Comparison of ENCODE assay signal across 8 cellular contexts in the genomic region with DNA sequence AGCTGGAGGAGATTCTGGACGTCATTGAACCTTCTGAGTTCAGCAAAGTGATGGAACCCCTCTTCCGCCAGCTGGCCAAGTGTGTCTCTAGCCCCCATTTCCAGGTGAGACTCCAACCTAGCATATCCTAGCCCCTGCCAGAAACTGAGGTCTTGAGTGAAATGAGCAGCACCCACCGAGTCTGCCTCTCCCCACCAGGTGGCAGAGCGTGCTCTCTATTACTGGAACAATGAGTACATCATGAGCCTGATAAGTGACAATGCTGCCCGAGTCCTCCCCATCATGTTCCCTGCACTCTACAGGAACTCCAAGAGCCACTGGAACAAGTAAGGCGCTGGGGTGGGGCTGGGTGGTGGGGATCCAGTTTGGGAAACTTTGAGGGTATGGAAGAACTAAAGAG. TPM values are rescaled to one million over a fixed set of nuclear protein-coding genes. Genes with fewer than 3 reads are reported as not detected.
DNase-seq lines count a peak whose midpoint lies in the region; ATAC-seq, FAIRE-seq and TF ChIP-seq lines count a peak whose summit lies in the region.

No MANE protein-coding gene starts in this region.

- ATAC-seq in A549, result peak in 1 of 2 experiments; percentile 27; a peak in 1 of 6 replicates
- ATAC-seq in memory B cell (ENCODE audit: low read depth), result no peak

- TF ChIP-seq POLR2A in A549 (IDR thresholded peaks at IDR 0.05; ENCODE audit: low read length), result no peak
- TF ChIP-seq POLR2A in tibial nerve (IDR thresholded peaks at IDR 0.05), result no peak
- TF ChIP-seq POLR2A in ovary (IDR thresholded peaks at IDR 0.05), result no peak

- H3K27me3 ChIP-seq in OCI-LY3 (ENCODE audit: low read depth, low read length) (no peaks in the 10 kb centered on the region), tibial nerve (no peaks in the 10 kb centered on the region), ovary (no peaks in the 10 kb centered on the region)

- intact Hi-C loops in ovary (cut with DNase I), result no loop called here

- 73% methylated on average over 5 of the region's 6 CpGs for whole genome bisulfite sequencing in A549 (ENCODE audit: missing lambda C conversion rate)
- WGBS in tibial nerve, 2 donors, result 65 to 69% methylated on average over 6 of the region's 6 CpGs
- WGBS in ovary, 3 donors, result 49 to 60% (median 49%) methylated on average over 6 of the region's 6 CpGs

- H3K9me3 Mint-ChIP-seq in memory B cell, result no peaks in the 10 kb centered on the region

- DNase-seq in A549 (ENCODE audit: low read depth in 1 of 2, low spot score in 1 of 2) (peak in 1 of 2 experiments; percentile 58), GM10266 (ENCODE audit: extremely low spot score) (peak; percentile 51), astrocyte of the cerebellum (ENCODE audit: low read depth) (no peak), memory B cell (ENCODE audit: low spot score in 2 of 2) (no peak), tibial nerve (ENCODE audit: low spot score in 2 of 2) (no peak), ovary (no peak), NOMO-1 treated with DMSO at 0.1 percent for 48 hours (lab: John Stamatoyannopoulos, UW; ENCODE audit: unreplicated experiment) (no peak)

- H3K27ac Mint-ChIP-seq in memory B cell, result peak overlapping the region; percentile 70

- H3K4me3 Mint-ChIP-seq in memory B cell, result no peak overlapping the region

- H3K4me2 ChIP-seq in A549 (no peak overlapping the region), OCI-LY3 (ENCODE audit: low read length) (no peak overlapping the region)

- H3K79me2 ChIP-seq in OCI-LY3 (ENCODE audit: low read length), result peaks cover 11% of the 10 kb centered on the region

- peak; percentile 19 to 32; a peak in 3 of 5 replicates for TF ChIP-seq RAD21 in A549 (conservative IDR thresholded peaks at IDR 0.05 in 1 of 2, IDR thresholded peaks at IDR 0.05 in 1 of 2)

- H3K36me3 ChIP-seq in OCI-LY3 (replicated peaks; ENCODE audit: low read depth, low read length) (peaks cover 53% of the 10 kb centered on the region), tibial nerve (peaks cover 0 to 70% (median 8%) of the 10 kb centered on the region in 3 donors), ovary (no peaks in the 10 kb centered on the region)

- H3K4me3 ChIP-seq in A549 (no peak overlapping the region), OCI-LY3 (ENCODE audit: low read length) (no peak overlapping the region), astrocyte of the cerebellum (ENCODE audit: low read depth, low read length) (no peak overlapping the region), tibial nerve (no peak overlapping the region), ovary (no peak overlapping the region)

- TF ChIP-seq EP300 in A549 (IDR thresholded peaks at IDR 0.05) (no peak), tibial nerve (IDR thresholded peaks at IDR 0.05) (no peak), ovary (IDR thresholded peaks at IDR 0.05) (no peak)

- H3K4me1 Mint-ChIP-seq in memory B cell, result peaks cover 33% of the 10 kb centered on the region

- peaks cover 7% of the 10 kb centered on the region; the same call in 1 of the 3 replicates for H3K4me1 ChIP-seq in A549
- peaks cover 18% of the 10 kb centered on the region for H3K4me1 ChIP-seq in OCI-LY3 (ENCODE audit: low read length)
- H3K4me1 ChIP-seq in tibial nerve, result peaks cover 0 to 22% (median 3%) of the 10 kb centered on the region in 4 donors
- H3K4me1 ChIP-seq in ovary (ENCODE audit: insufficient read depth), result peaks cover 3% of the 10 kb centered on the region

- no peak overlapping the region for H3K9ac ChIP-seq in OCI-LY3 (ENCODE audit: low read length)

- H4K20me1 ChIP-seq in OCI-LY3 (ENCODE audit: insufficient read depth, low read length), result no peaks in the 10 kb centered on the region

- H2AFZ ChIP-seq in OCI-LY3 (ENCODE audit: low read depth, low read length), result no peak overlapping the region

- in situ Hi-C loops in astrocyte of the cerebellum (cut with HindIII; ENCODE audit: low sequenced_read_pairs), result no loop called here

- H3K36me3 Mint-ChIP-seq in memory B cell, result peaks cover 14% of the 10 kb centered on the region

- peak; percentile 39 for TF ChIP-seq CTCF in A549 (IDR thresholded peaks at IDR 0.05)
- TF ChIP-seq CTCF in GM10266 (IDR thresholded peaks at IDR 0.05; ENCODE audit: control insufficient read depth, insufficient read depth, low read depth, missing control alignments), result peak; percentile 34
- TF ChIP-seq CTCF in OCI-LY3 (IDR thresholded peaks at IDR 0.05; ENCODE audit: low read depth, low read length), result peak; percentile 61
- TF ChIP-seq CTCF in astrocyte of the cerebellum (IDR thresholded peaks at IDR 0.05; ENCODE audit: low read depth, low read length, missing control alignments), result peak; percentile 44
- peak in 2 of 5 experiments; percentile 10 to 13 for TF ChIP-seq CTCF in tibial nerve (IDR thresholded peaks at IDR 0.05)
- TF ChIP-seq CTCF in ovary (IDR thresholded peaks at IDR 0.05), result no peak

- no peak overlapping the region for H3K27ac ChIP-seq in A549
- H3K27ac ChIP-seq in OCI-LY3 (ENCODE audit: low read length), result 0 out of 2 replicates have a peak overlapping the region, but pooled peaks have one; percentile 13
- H3K27ac ChIP-seq in tibial nerve, result no peak overlapping the region
- H3K27ac ChIP-seq in ovary, result no peak overlapping the region

- POLR2A ChIA-PET in A549 (lab: Yijun Ruan, JAX), result no interaction called here

- no peak for FAIRE-seq in A549 (lab: Jason Lieb, UNC)

- no peaks in the 10 kb centered on the region for H3K27me3 Mint-ChIP-seq in memory B cell

- H3K9me3 ChIP-seq in A549, result no peaks in the 10 kb centered on the region
- no peaks in the 10 kb centered on the region for H3K9me3 ChIP-seq in OCI-LY3 (ENCODE audit: insufficient read depth, low read length)
- H3K9me3 ChIP-seq in tibial nerve, result no peaks in the 10 kb centered on the region
- no peaks in the 10 kb centered on the region for H3K9me3 ChIP-seq in ovary

- CTCF ChIA-PET in A549 (lab: Yijun Ruan, JAX), result interaction anchor here (0.9 to 7.3 kb wide), 10 partner anchors 10 to 136 kb away, joined by 3 to 69 read pairs (median 4); no protein-coding TSS in a partner anchor

TF ChIP-seq in A549, 52 proteins besides CTCF, POLR2A, EP300 and RAD21:
- peak; percentile 28; the same call in 1 of the 3 replicates for TF ChIP-seq SMC3 (IDR thresholded peaks at IDR 0.05)
- TF ChIP-seq, protein P1, sequence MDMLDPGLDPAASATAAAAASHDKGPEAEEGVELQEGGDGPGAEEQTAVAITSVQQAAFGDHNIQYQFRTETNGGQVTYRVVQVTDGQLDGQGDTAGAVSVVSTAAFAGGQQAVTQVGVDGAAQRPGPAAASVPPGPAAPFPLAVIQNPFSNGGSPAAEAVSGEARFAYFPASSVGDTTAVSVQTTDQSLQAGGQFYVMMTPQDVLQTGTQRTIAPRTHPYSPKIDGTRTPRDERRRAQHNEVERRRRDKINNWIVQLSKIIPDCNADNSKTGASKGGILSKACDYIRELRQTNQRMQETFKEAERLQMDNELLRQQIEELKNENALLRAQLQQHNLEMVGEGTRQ (IDR thresholded peaks at IDR 0.05), result no peak
- TF ChIP-seq CHD2 (IDR thresholded peaks at IDR 0.05; ENCODE audit: low read length, partially characterized antibody), result no peak

RNA-seq across cellular contexts. Expression of gene MEA1, which starts 4.6 kb away (rescaled TPM):
- polyA plus RNA-seq in A549 (2011; rRNA removed) (58.6 and 63.4 TPM in 2 replicates), A549 (2017; fragmentation: RNase III; extraction: RNeasy Plus Mini Kit Qiagen cat#74134 plus additional on column Dnase treatment) (90.1 to 94.3 TPM (median 92.8 TPM) in 3 replicates), ovary (10 to 100 TPM; 75.9 to 95.1 TPM)
- 74.7 and 92.9 TPM in 2 replicates for polyA plus RNA-seq in A549 (2012; cell fraction: cytosol; rRNA removed)
- 25.4 and 30.7 TPM in 2 replicates for polyA plus RNA-seq in A549 (2012; cell fraction: nucleus; rRNA removed)
- 26.9 and 35.7 TPM in 2 replicates for polyA minus RNA-seq in A549 (2011; rRNA and poly(A)+ RNA removed)
- total RNA-seq in tibial nerve (10 to 100 TPM; 41.8 to 91.6 (median 67.4) TPM), ovary (10 to 100 TPM; 48.2 to 69.8 (median 60.1) TPM)

RNA-seq across cellular contexts. Expression of gene KLHDC3, which starts 4.9 kb away (rescaled TPM):
- polyA plus RNA-seq in A549 (2011; rRNA removed) (18.8 and 21.3 TPM in 2 replicates), A549 (2017; fragmentation: RNase III; extraction: RNeasy Plus Mini Kit Qiagen cat#74134 plus additional on column Dnase treatment) (25.5 to 28.0 TPM (median 26.9 TPM) in 3 replicates), ovary (10 to 100 TPM; 72.1 to 90.9 TPM)
- 30.5 and 41.1 TPM in 2 replicates for polyA plus RNA-seq in A549 (2012; cell fraction: cytosol; rRNA removed)
- polyA plus RNA-seq in A549 (2012; cell fraction: nucleus; rRNA removed), result 32.4 and 37.4 TPM in 2 replicates
- polyA minus RNA-seq in A549 (2011; rRNA and poly(A)+ RNA removed), result 33.6 and 34.0 TPM in 2 replicates
- total RNA-seq in tibial nerve (10 to 100 TPM; 74.1 to 98.3 (median 86.5) TPM), ovary (10 to 100 TPM; 40.9 to 78.8 (median 55.1) TPM)

RNA-seq across cellular contexts. Expression of gene RRP36, which starts 12.3 kb away (rescaled TPM):
- 51.9 and 52.3 TPM in 2 replicates for polyA plus RNA-seq in A549 (2011; rRNA removed)
- 37.5 and 37.8 TPM in 2 replicates for polyA plus RNA-seq in A549 (2012; cell fraction: cytosol; rRNA removed)
- 12.6 and 15.4 TPM in 2 replicates for polyA plus RNA-seq in A549 (2012; cell fraction: nucleus; rRNA removed)
- 54.0 to 56.2 TPM (median 55.7 TPM) in 3 replicates for polyA plus RNA-seq in A549 (2017; fragmentation: RNase III; extraction: RNeasy Plus Mini Kit Qiagen cat#74134 plus additional on column Dnase treatment)
- 27.4 and 31.2 TPM in 2 replicates for polyA minus RNA-seq in A549 (2011; rRNA and poly(A)+ RNA removed)
- 10 to 100 TPM; 39.1 to 96.3 (median 52.8) TPM for total RNA-seq in tibial nerve
- total RNA-seq in ovary, result 10 to 100 TPM; 24.7 to 50.4 (median 36.0) TPM
- polyA plus RNA-seq in ovary, result 10 to 100 TPM; 23.6 to 58.7 TPM

RNA-seq across cellular contexts. Expression of gene PPP2R5D, which starts 24.8 kb away (rescaled TPM):
- polyA plus RNA-seq in A549 (2011; rRNA removed) (34.6 and 41.6 TPM in 2 replicates), A549 (2017; fragmentation: RNase III; extraction: RNeasy Plus Mini Kit Qiagen cat#74134 plus additional on column Dnase treatment) (25.8 to 26.5 TPM (median 26.0 TPM) in 3 replicates), ovary (10 to 100 TPM; 30.4 to 78.1 TPM)
- 28.4 and 34.3 TPM in 2 replicates for polyA plus RNA-seq in A549 (2012; cell fraction: cytosol; rRNA removed)
- 33.1 and 56.0 TPM in 2 replicates for polyA plus RNA-seq in A549 (2012; cell fraction: nucleus; rRNA removed)
- polyA minus RNA-seq in A549 (2011; rRNA and poly(A)+ RNA removed), result 53.9 and 56.6 TPM in 2 replicates
- total RNA-seq in tibial nerve (10 to 100 TPM; 25.8 to 54.6 (median 48.3) TPM), ovary (10 to 100 TPM; 20.4 to 40.5 (median 34.1) TPM)

RNA-seq across cellular contexts. Expression of gene PEX6, which starts 30.1 kb away (rescaled TPM):
- 4.6 TPM in 2 replicates for polyA plus RNA-seq in A549 (2011; rRNA removed)
- polyA plus RNA-seq in A549 (2012; cell fraction: cytosol; rRNA removed), result 6.5 and 8.4 TPM in 2 replicates
- 23.6 and 28.3 TPM in 2 replicates for polyA plus RNA-seq in A549 (2012; cell fraction: nucleus; rRNA removed)
- 8.3 to 9.5 TPM (median 8.6 TPM) in 3 replicates for polyA plus RNA-seq in A549 (2017; fragmentation: RNase III; extraction: RNeasy Plus Mini Kit Qiagen cat#74134 plus additional on column Dnase treatment)
- 5.9 and 8.6 TPM in 2 replicates for polyA minus RNA-seq in A549 (2011; rRNA and poly(A)+ RNA removed)
- 10 to 100 TPM; 20.3 to 32.8 (median 27.3) TPM for total RNA-seq in tibial nerve
- 10 to 100 TPM; 23.1 to 41.0 (median 29.8) TPM for total RNA-seq in ovary
- polyA plus RNA-seq in ovary, result 10 to 100 TPM in 1 of 2 donors, 1 to 10 TPM in 1; 8.8 to 30.2 TPM

Comparison
In these comparisons a context has a peak if more than half of its experiments do, and no peak if none do; other contexts are left out.
1. CTCF ChIP-seq: peak in A549 (single experiment), GM10266 (single experiment), OCI-LY3 (single experiment) and astrocyte of the cerebellum (single experiment); none in ovary (0 of 3).